Comparison of ENCODE assay signal across 8 cellular contexts in the genomic region with DNA sequence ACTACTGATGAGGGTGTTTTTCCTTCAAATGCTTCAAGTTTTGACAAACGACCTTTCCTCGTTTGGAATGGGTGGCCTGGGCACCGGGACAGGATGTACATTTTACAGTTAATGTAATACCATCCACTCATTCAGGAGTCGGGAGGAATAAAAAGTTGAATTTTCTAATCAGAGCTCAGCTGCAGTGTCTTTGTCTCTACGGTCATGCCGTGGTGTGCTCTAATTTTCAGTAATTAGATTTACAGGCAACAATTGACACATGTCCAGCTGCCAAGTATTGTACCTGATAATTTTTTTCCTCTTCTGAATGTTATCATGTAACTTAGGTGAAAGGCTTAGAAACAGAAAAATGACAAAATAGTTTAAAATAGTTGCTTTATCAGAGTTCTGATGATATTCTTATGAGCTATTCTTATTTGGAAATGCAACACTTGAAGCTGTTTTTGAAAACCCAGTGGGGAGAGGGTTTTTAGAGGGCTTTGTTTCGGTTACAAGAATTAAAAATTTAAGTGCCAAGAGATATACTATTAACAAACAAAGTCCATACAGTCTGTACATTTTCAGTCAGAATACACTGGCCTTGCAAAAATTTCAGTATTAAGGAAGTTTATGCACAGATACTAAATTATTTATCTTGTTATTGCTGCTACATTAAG. TPM values are rescaled to one million over a fixed set of nuclear protein-coding genes. Genes with fewer than 3 reads are reported as not detected.
DNase-seq lines count a peak whose midpoint lies in the region; ATAC-seq and TF ChIP-seq lines count a peak whose summit lies in the region.

No MANE protein-coding gene starts in this region.

- H3K4me3 ChIP-seq in OCI-LY1 (ENCODE audit: low read depth, low read length, poor library complexity, severe bottlenecking) (peak overlapping the region; percentile 89), epithelial cell of proximal tubule (ENCODE audit: low read depth, low read length) (peak overlapping the region; percentile 85), smooth muscle cell (peak overlapping the region; percentile 57)

- H3F3A ChIP-seq in OCI-LY1 (ENCODE audit: insufficient read depth, low read length) (no peaks in the 10 kb centered on the region), smooth muscle cell (ENCODE audit: low read depth) (peaks cover 7% of the 10 kb centered on the region)

- TF ChIP-seq CTCF in OCI-LY1 (IDR thresholded peaks at IDR 0.05; ENCODE audit: low read length): no peak
- TF ChIP-seq CTCF in epithelial cell of proximal tubule (conservative IDR thresholded peaks at IDR 0.05; ENCODE audit: low read depth, low read length): no peak
- no peak for TF ChIP-seq CTCF in smooth muscle cell (IDR thresholded peaks at IDR 0.05; ENCODE audit: borderline replicate concordance, insufficient read depth, poor library complexity, severe bottlenecking)

- H3K9ac ChIP-seq in OCI-LY1 (ENCODE audit: low read length) (peak overlapping the region; percentile 99), smooth muscle cell (ENCODE audit: low read depth) (no peak overlapping the region)

- no peak for ATAC-seq in HG03159 (IDR thresholded peaks at IDR 0.05; ENCODE audit: unreplicated experiment)

- H3K4me1 ChIP-seq in OCI-LY1 (ENCODE audit: insufficient read depth, low read length, severe bottlenecking) (peaks cover 49% of the 10 kb centered on the region), smooth muscle cell (ENCODE audit: low read depth) (no peaks in the 10 kb centered on the region)

- peak overlapping the region; percentile 89 for H3K4me2 ChIP-seq in OCI-LY1 (ENCODE audit: low read length)
- H3K4me2 ChIP-seq in smooth muscle cell: peak overlapping the region; percentile 88

- H4K20me1 ChIP-seq in OCI-LY1 (ENCODE audit: insufficient read depth, low read length) (no peaks in the 10 kb centered on the region), smooth muscle cell (ENCODE audit: low read depth) (no peaks in the 10 kb centered on the region)

- H3K27me3 ChIP-seq in OCI-LY1 (ENCODE audit: insufficient read depth, low read length) (no peaks in the 10 kb centered on the region), smooth muscle cell (ENCODE audit: low read depth) (peaks cover 68% of the 10 kb centered on the region)

- H3K79me2 ChIP-seq in OCI-LY1 (ENCODE audit: insufficient read depth, low read length): peaks cover 67% of the 10 kb centered on the region
- H3K79me2 ChIP-seq in smooth muscle cell (ENCODE audit: low read depth): no peaks in the 10 kb centered on the region

- H3K27ac ChIP-seq in OCI-LY1 (ENCODE audit: low read depth, low read length, poor library complexity, severe bottlenecking): peak overlapping the region; percentile 95
- H3K27ac ChIP-seq in smooth muscle cell (ENCODE audit: low read depth): no peak overlapping the region

- peak; percentile 76 for DNase-seq in NCI-H1105 treated with DMSO at 0.1 percent for 48 hours (lab: John Stamatoyannopoulos, UW)
- DNase-seq in NCI-H1105 (lab: John Stamatoyannopoulos, UW): no peak
- DNase-seq in epithelial cell of proximal tubule (ENCODE audit: low read depth): no peak
- DNase-seq in smooth muscle cell (lab: John Stamatoyannopoulos, UW; ENCODE audit: unreplicated experiment): no peak
- DNase-seq in RPMI8226: no peak
- no peak for DNase-seq in NCI-H526 treated with DMSO at 0.1 percent for 48 hours (lab: John Stamatoyannopoulos, UW)

- WGBS in smooth muscle cell (ENCODE audit: low lambda C conversion rate): 32% methylated on average over 7 of the region's 7 CpGs

- H2AFZ ChIP-seq in OCI-LY1 (ENCODE audit: low read length) (no peak overlapping the region), smooth muscle cell (ENCODE audit: low read depth) (no peak overlapping the region)

- H3K9me3 ChIP-seq in OCI-LY1 (ENCODE audit: low read length): no peaks in the 10 kb centered on the region
- H3K9me3 ChIP-seq in smooth muscle cell (replicated peaks; ENCODE audit: low read depth): no peaks in the 10 kb centered on the region

- H3K9me2 ChIP-seq in OCI-LY1 (ENCODE audit: low read depth, low read length): no peaks in the 10 kb centered on the region

- H3K36me3 ChIP-seq in OCI-LY1 (ENCODE audit: insufficient read depth, low read length) (peaks cover 46% of the 10 kb centered on the region), smooth muscle cell (ENCODE audit: low read depth) (no peaks in the 10 kb centered on the region)

RNA-seq across cellular contexts. Expression of gene CDKN2C, which starts 1.0 kb away (rescaled TPM):
- total RNA-seq in epithelial cell of proximal tubule: 2.8 and 3.0 TPM in 2 replicates
- 1.3 and 4.3 TPM in 2 replicates for total RNA-seq in smooth muscle cell
- polyA plus RNA-seq in smooth muscle cell: 1.6 and 3.2 TPM in 2 replicates

RNA-seq across cellular contexts. Expression of gene FAF1, which starts 11.0 kb away (rescaled TPM):
- total RNA-seq in epithelial cell of proximal tubule (52.2 and 54.1 TPM in 2 replicates), smooth muscle cell (37.7 and 51.5 TPM in 2 replicates)
- polyA plus RNA-seq in smooth muscle cell: 51.3 and 51.6 TPM in 2 replicates
